ENCODE assay signal across 1 cellular context in genomic region chr15:68191555-68191954, GRCh38.
TF ChIP-seq lines count a peak whose summit lies in the region.

No MANE protein-coding gene starts in this region.

TF ChIP-seq in K562, 482 proteins besides CTCF, POLR2A, EP300 and RAD21:
- TF ChIP-seq PTRF (tag; IDR thresholded peaks at IDR 0.05) (no peak), ETS2 (tag; IDR thresholded peaks at IDR 0.05; ENCODE audit: borderline replicate concordance, poor library complexity, severe bottlenecking) (no peak), MYC (IDR thresholded peaks at IDR 0.05; ENCODE audit: low read depth, low read length) (no peak), MYC (CRISPR knock-in tag; IDR thresholded peaks at IDR 0.05; ENCODE audit: borderline replicate concordance, low read depth) (no peak), SAFB (IDR thresholded peaks at IDR 0.05; ENCODE audit: borderline replicate concordance, low read depth, low read length) (no peak), CTBP1 (IDR thresholded peaks at IDR 0.05; ENCODE audit: borderline replicate concordance) (no peak), POLR2H (tag; IDR thresholded peaks at IDR 0.05; ENCODE audit: low read depth) (no peak), ZNF561 (CRISPR knock-in tag; conservative IDR thresholded peaks at IDR 0.05) (no peak), HMG20B (CRISPR knock-in tag; IDR thresholded peaks at IDR 0.05) (no peak), HDAC3 (IDR thresholded peaks at IDR 0.05; ENCODE audit: borderline replicate concordance, partially characterized antibody) (no peak), ARID2 (IDR thresholded peaks at IDR 0.05) (no peak), ZNF766 (CRISPR knock-in tag; conservative IDR thresholded peaks at IDR 0.05) (no peak), NR3C1 (CRISPR knock-in tag; IDR thresholded peaks at IDR 0.05) (no peak), ZNF41 (CRISPR knock-in tag; conservative IDR thresholded peaks at IDR 0.05) (no peak), HCFC1 (IDR thresholded peaks at IDR 0.05; ENCODE audit: low read depth, low read length) (no peak), HDAC8 (tag; IDR thresholded peaks at IDR 0.05) (no peak), POU5F1 (IDR thresholded peaks at IDR 0.05; ENCODE audit: borderline replicate concordance, low read depth, low read length, partially characterized antibody) (no peak)
